ENCODE assay signal across 8 cellular contexts in genomic region chr21:45643021-45643980, GRCh38. TPM values are rescaled to one million over a fixed set of nuclear protein-coding genes. Genes with fewer than 3 reads are reported as not detected.
DNase-seq lines count a peak whose midpoint lies in the region; ATAC-seq and TF ChIP-seq lines count a peak whose summit lies in the region.

Gene PCBP3 (plus strand): TSS chr21:45643725. CDS start chr21:45850086, 206,361 bp downstream.

- intact Hi-C loops in PC-3 (cut with micrococcal nuclease): loop anchor here (1.0 to 5.0 kb wide), 3 partner anchors 86 to 175 kb away; no protein-coding TSS in a partner anchor
- intact Hi-C loops in natural killer cell (cut with micrococcal nuclease): no loop called here

- H2AFZ ChIP-seq in PC-3 (ENCODE audit: low read length) (no peak within 1 kb of the TSS; the same call in 1 of the 2 replicates), fibroblast of lung (ENCODE audit: low read length) (no peak within 1 kb of the TSS)

- H3K9ac ChIP-seq in HUES6 (ENCODE audit: low read length): no peak within 1 kb of the TSS
- H3K9ac ChIP-seq in PC-3 (ENCODE audit: low read length): peak within 1 kb of the TSS; percentile 38; the same call in 1 of the 2 replicates
- H3K9ac ChIP-seq in fibroblast of lung (ENCODE audit: insufficient read depth, low read length): no peak within 1 kb of the TSS

- H4K20me1 ChIP-seq in PC-3 (ENCODE audit: low read length) (peaks cover 16% of the 10 kb centered on the region), fibroblast of lung (ENCODE audit: control insufficient read depth, extremely low read depth, insufficient read depth, low read length) (no peaks in the 10 kb centered on the region)

- no peaks in the 10 kb centered on the region for H3K27me3 Mint-ChIP-seq in activated T-cell treated with anti-CD3 and anti-CD28 coated beads, Interleukin-2, amount 50 U/mL, for 72 hours (ENCODE audit: low read depth)
- peaks cover 32 to 33% of the 10 kb centered on the region in 2 donors for H3K27me3 Mint-ChIP-seq in natural killer cell (ENCODE audit: low read depth in 2 of 2)

- H3K79me2 ChIP-seq in PC-3 (ENCODE audit: low read length): no peaks in the 10 kb centered on the region
- no peaks in the 10 kb centered on the region for H3K79me2 ChIP-seq in fibroblast of lung (ENCODE audit: control insufficient read depth, insufficient read depth, low read length)

- peaks cover 34% of the 10 kb centered on the region for H3K4me1 Mint-ChIP-seq in activated T-cell treated with anti-CD3 and anti-CD28 coated beads, Interleukin-2, amount 50 U/mL, for 72 hours (ENCODE audit: low read depth)
- H3K4me1 Mint-ChIP-seq in natural killer cell: peaks cover 4 to 12% of the 10 kb centered on the region in 2 donors

- H3K27ac Mint-ChIP-seq in activated T-cell treated with anti-CD3 and anti-CD28 coated beads, Interleukin-2, amount 50 U/mL, for 72 hours: peak within 1 kb of the TSS; percentile 8
- peak within 1 kb of the TSS; percentile 22 to 45 for H3K27ac Mint-ChIP-seq in natural killer cell

- CTCF ChIA-PET in PC-3 (lab: Charles Lee): no interaction called here

- POLR2A ChIA-PET in PC-3 (lab: Charles Lee; ENCODE audit: unreplicated experiment): interaction anchor here (0.8 kb wide), 1 partner anchor 35 kb away, joined by 4 read pairs; no protein-coding TSS in a partner anchor

- H3K4me3 ChIP-seq in HUES6 (ENCODE audit: low read depth, low read length) (peak within 1 kb of the TSS; percentile 62), PC-3 (ENCODE audit: low read length) (peak within 1 kb of the TSS; percentile 66), fibroblast of lung (replicated peaks in 1 of 4; ENCODE audit: control extremely low read depth in 1 of 4, insufficient read depth in 1 of 4, low read depth in 3 of 4, low read length in 4 of 4) (peak within 1 kb of the TSS in 3 of 4 experiments; percentile 14 to 86 (median 39))

- H3K9me3 Mint-ChIP-seq in activated T-cell treated with anti-CD3 and anti-CD28 coated beads, Interleukin-2, amount 50 U/mL, for 72 hours: peaks cover 0 to 5% of the 10 kb centered on the region in 2 donors
- H3K9me3 Mint-ChIP-seq in natural killer cell: peaks cover 2 to 3% of the 10 kb centered on the region in 2 donors

- BruUV-seq in PC-3 (replicated peaks; lab: Mats Ljungman, UMichigan): no TSS peak

- DNase-seq in CD1c-positive myeloid dendritic cell (ENCODE audit: extremely low spot score) (peak; percentile 96), PC-3 (peak; percentile 96), fibroblast of lung (ENCODE audit: low read depth in 2 of 2) (peak; percentile 87 to 97), natural killer cell (peak; percentile 66)
- peak; percentile 99 for DNase-seq in activated T-cell treated with anti-CD3 and anti-CD28 coated beads, Interleukin-2, amount 50 U/mL, for 72 hours
- peak; percentile 78 to 94 for DNase-seq in stimulated activated CD8-positive, alpha-beta memory T cell treated with anti-CD3 and anti-CD28 coated beads, Interleukin-7, amount 100 ng/mL, for 48 hours (ENCODE audit: extremely low read depth in 1 of 2, low read depth in 1 of 2)

- H3K4me2 ChIP-seq in PC-3 (ENCODE audit: low read length) (peak within 1 kb of the TSS; percentile 82), fibroblast of lung (ENCODE audit: extremely low read depth, insufficient read depth, low read length) (peak within 1 kb of the TSS; percentile 44)

- no peaks in the 10 kb centered on the region for H3K36me3 ChIP-seq in HUES6 (ENCODE audit: control insufficient read depth, insufficient read depth, low read length)
- no peaks in the 10 kb centered on the region for H3K36me3 ChIP-seq in PC-3 (ENCODE audit: low read depth, low read length)
- no peaks in the 10 kb centered on the region for H3K36me3 ChIP-seq in fibroblast of lung (ENCODE audit: control insufficient read depth, insufficient read depth, low read length)

- H3K36me3 Mint-ChIP-seq in activated T-cell treated with anti-CD3 and anti-CD28 coated beads, Interleukin-2, amount 50 U/mL, for 72 hours (ENCODE audit: insufficient read depth in 2 of 2): peaks cover 0 to 3% of the 10 kb centered on the region in 2 donors
- H3K36me3 Mint-ChIP-seq in natural killer cell: no peaks in the 10 kb centered on the region

- ATAC-seq in GM19463 (IDR thresholded peaks at IDR 0.05; ENCODE audit: unreplicated experiment) (peak; percentile 69), PC-3 (peak; percentile 80), natural killer cell (peak; percentile 77 to 90 (median 78))
- ATAC-seq in activated T-cell treated with anti-CD3 and anti-CD28 coated beads, Interleukin-2, amount 50 U/mL, for 72 hours (replicated peaks in 1 of 2): peak; percentile 80 to 81

- H3K27me3 ChIP-seq in HUES6 (ENCODE audit: control insufficient read depth, insufficient read depth, low read length): peaks cover 36% of the 10 kb centered on the region
- no peaks in the 10 kb centered on the region for H3K27me3 ChIP-seq in PC-3 (ENCODE audit: low read length)
- peaks cover 7% of the 10 kb centered on the region for H3K27me3 ChIP-seq in fibroblast of lung (ENCODE audit: control insufficient read depth, insufficient read depth, low read length)

- no peaks in the 10 kb centered on the region for H3F3A ChIP-seq in PC-3 (ENCODE audit: low read length, unreplicated experiment)

- H3K4me3 Mint-ChIP-seq in activated T-cell treated with anti-CD3 and anti-CD28 coated beads, Interleukin-2, amount 50 U/mL, for 72 hours: peak within 1 kb of the TSS; percentile 80 to 84
- peak within 1 kb of the TSS; percentile 84 for H3K4me3 Mint-ChIP-seq in natural killer cell

- H3K9me3 ChIP-seq in HUES6 (ENCODE audit: control insufficient read depth, insufficient read depth, low read depth, low read length) (no peaks in the 10 kb centered on the region; the same call in 1 of the 2 replicates), PC-3 (ENCODE audit: low read length) (no peaks in the 10 kb centered on the region), fibroblast of lung (ENCODE audit: control insufficient read depth, insufficient read depth, low read depth, low read length) (no peaks in the 10 kb centered on the region)

- H3K27ac ChIP-seq in HUES6 (ENCODE audit: low read depth, low read length) (no peak within 1 kb of the TSS), PC-3 (ENCODE audit: low read length) (no peak within 1 kb of the TSS), fibroblast of lung (ENCODE audit: insufficient read depth, low read length) (no peak within 1 kb of the TSS)

- no peak for TF ChIP-seq CTCF in PC-3 (conservative IDR thresholded peaks at IDR 0.05; ENCODE audit: low read depth, low read length)
- TF ChIP-seq CTCF in fibroblast of lung (conservative IDR thresholded peaks at IDR 0.05 in 1 of 2, IDR thresholded peaks at IDR 0.05 in 1 of 2; ENCODE audit: low read depth in 1 of 2, low read length in 2 of 2): no peak
- TF ChIP-seq CTCF in natural killer cell (IDR thresholded peaks at IDR 0.05): no peak

- peaks cover 13% of the 10 kb centered on the region for H3K4me1 ChIP-seq in HUES6 (ENCODE audit: control insufficient read depth, insufficient read depth, low read length)
- H3K4me1 ChIP-seq in PC-3 (ENCODE audit: insufficient read depth, low read length): peaks cover 9% of the 10 kb centered on the region
- no peaks in the 10 kb centered on the region for H3K4me1 ChIP-seq in fibroblast of lung (ENCODE audit: control insufficient read depth, extremely low read depth, insufficient read depth, low read length)

- H3K9me2 ChIP-seq in PC-3 (replicated peaks; ENCODE audit: low read length): no peaks in the 10 kb centered on the region

RNA-seq across cellular contexts. Expression of gene PCBP3, which starts in this region (rescaled TPM):
- 2.4 and 3.0 TPM in 2 replicates for total RNA-seq in PC-3 (2014; rRNA removed)
- total RNA-seq in activated T-cell treated with anti-CD3 and anti-CD28 coated beads, Interleukin-2, amount 50 U/mL, for 72 hours: 10 to 100 TPM; 20.2 to 24.1 TPM
- 1.7 and 5.1 TPM in 2 replicates for total RNA-seq in fibroblast of lung
- polyA plus RNA-seq in fibroblast of lung: 0.51 and 0.61 TPM in 2 replicates
- polyA plus RNA-seq in fibroblast of lung (2012): 1.5 and 1.6 TPM in 2 replicates
- polyA minus RNA-seq in fibroblast of lung (ENCODE audit: low replicate concordance): 2.6 TPM in 1 of 2 replicates, not detected in the other
- 1 to 10 TPM in 1 of 3 donors, under 1 TPM in 2; 0.50 to 3.0 (median 0.52) TPM for total RNA-seq in natural killer cell
